In genomic region chr7:102066476-102066875, GRCh38 we compare ENCODE assay signal across 24 cellular contexts.
A peak's percentile ranks its signal among the peaks of the same experiment; 100 is the strongest.
DNase-seq lines count a peak whose midpoint lies in the region; ATAC-seq and TF ChIP-seq lines count a peak whose summit lies in the region.
"Had no signal": no experiment of that assay in that cellular context is flagged by ENCODE, and none has a peak within 500 bp of the region (broad histone marks: within the 10 kb centered on the region; RNA-seq: fewer than 3 reads in every experiment).

No MANE protein-coding gene starts in this region.

- intact Hi-C loops in dendritic cell treated with granulocyte-macrophage colony-stimulating factor and Interleukin-4, amounts not matched to agents 40 ng/mL and 50 ng/mL, for 4 days (cut with micrococcal nuclease): loop anchor here (10.0 kb wide), 1 partner anchor 68 kb away; no protein-coding TSS in a partner anchor
- intact Hi-C loops in posterior vena cava (cut with DNase I): no loop called here

- no peak overlapping the region for H3K9ac ChIP-seq in BLaER1 treated with 17β-estradiol and CSF1 and Interleukin-3, amounts not matched to agents 10 nM and 100 nM
- no peak overlapping the region for H3K9ac ChIP-seq in OCI-LY1 (ENCODE audit: low read length)

- DNase-seq in posterior vena cava (ENCODE audit: low spot score) (peak; percentile 61), osteoblast (ENCODE audit: insufficient read length, low spot score, missing footprints) (no peak), hypothalamus (lab: John Stamatoyannopoulos, UW) (no peak), NCI-H748 treated with DMSO at 0.1 percent for 48 hours (lab: John Stamatoyannopoulos, UW) (no peak)
- DNase-seq: Caco-2; CD8-positive, alpha-beta T cell; DMS 273 treated with DMSO at 0.1 percent for 48 hours; DMS79; IMR-90; KG1; MG63; NCI-H1105 treated with DMSO at 0.1 percent for 48 hours; NCI-H146; NCI-H1930; NCI-H446; NCI-H524 treated with DMSO at 0.1 percent for 48 hours; NCI-H82; RPMI8226; SHP77 treated with DMSO at 0.1 percent for 48 hours had no signal

- H3K79me2 ChIP-seq in OCI-LY1 (ENCODE audit: insufficient read depth, low read length): no peaks in the 10 kb centered on the region
- no peaks in the 10 kb centered on the region for H3K79me2 ChIP-seq in osteoblast (ENCODE audit: insufficient read depth, low read length)

- peaks cover 39% of the 10 kb centered on the region for H3K36me3 Mint-ChIP-seq in dendritic cell treated with granulocyte-macrophage colony-stimulating factor and Interleukin-4, amounts not matched to agents 40 ng/mL and 50 ng/mL, for 4 days (ENCODE audit: low read depth)

- no peaks in the 10 kb centered on the region for H3K27me3 ChIP-seq in BLaER1 treated with 17β-estradiol and CSF1 and Interleukin-3, amounts not matched to agents 10 nM and 100 nM
- H3K27me3 ChIP-seq in OCI-LY1 (ENCODE audit: insufficient read depth, low read length) (no peaks in the 10 kb centered on the region), osteoblast (ENCODE audit: insufficient read depth, low read length) (no peaks in the 10 kb centered on the region)
- H3K27me3 ChIP-seq: MG63 had no signal

- H3K9me2 ChIP-seq in OCI-LY1 (ENCODE audit: low read depth, low read length): no peaks in the 10 kb centered on the region

- peak overlapping the region in 6 of 11 experiments; percentile 4 to 34 (median 24); a peak in 5 of 22 replicates for H3K4me2 ChIP-seq in BLaER1 treated with 17β-estradiol and CSF1 and Interleukin-3, amounts not matched to agents 10 nM and 100 nM
- H3K4me2 ChIP-seq in OCI-LY1 (ENCODE audit: low read length) (no peak overlapping the region), osteoblast (ENCODE audit: insufficient read depth, low read length) (no peak overlapping the region)

- no peak overlapping the region for H2AFZ ChIP-seq in OCI-LY1 (ENCODE audit: low read length)
- H2AFZ ChIP-seq in osteoblast (ENCODE audit: low read length): no peak overlapping the region

- peak overlapping the region in 4 of 11 experiments; percentile 32 to 79 (median 36); a peak in 6 of 22 replicates for H3K27ac ChIP-seq in BLaER1 treated with 17β-estradiol and CSF1 and Interleukin-3, amounts not matched to agents 10 nM and 100 nM
- H3K27ac ChIP-seq in OCI-LY1 (ENCODE audit: low read depth, low read length, poor library complexity, severe bottlenecking) (peak overlapping the region; percentile 2), osteoblast (ENCODE audit: low read depth, low read length) (no peak overlapping the region)
- H3K27ac ChIP-seq: SK-N-MC had no signal

- peaks cover 5 to 59% (median 32%) of the 10 kb centered on the region in 11 experiments; a peak in 16 of 22 replicates for H4K20me1 ChIP-seq in BLaER1 treated with 17β-estradiol and CSF1 and Interleukin-3, amounts not matched to agents 10 nM and 100 nM
- H4K20me1 ChIP-seq in OCI-LY1 (ENCODE audit: insufficient read depth, low read length) (no peaks in the 10 kb centered on the region), osteoblast (ENCODE audit: insufficient read depth, low read length) (peaks cover 28% of the 10 kb centered on the region)

- peaks cover 46 to 62% (median 50%) of the 10 kb centered on the region in 10 experiments for H3K4me1 ChIP-seq in BLaER1 treated with 17β-estradiol and CSF1 and Interleukin-3, amounts not matched to agents 10 nM and 100 nM
- H3K4me1 ChIP-seq in OCI-LY1 (ENCODE audit: insufficient read depth, low read length, severe bottlenecking) (peaks cover 67% of the 10 kb centered on the region), osteoblast (ENCODE audit: insufficient read depth, low read length) (no peaks in the 10 kb centered on the region)

- H3K9me3 ChIP-seq in BLaER1 treated with 17β-estradiol and CSF1 and Interleukin-3, amounts not matched to agents 10 nM and 100 nM (replicated peaks in 1 of 11): peaks cover 10 to 24% (median 17%) of the 10 kb centered on the region in 11 experiments
- H3K9me3 ChIP-seq in OCI-LY1 (ENCODE audit: low read length) (no peaks in the 10 kb centered on the region; the same call in 1 of the 2 replicates), osteoblast (ENCODE audit: low read depth, low read length) (peaks cover under 1% of the 10 kb centered on the region)
- H3K9me3 ChIP-seq: Caco-2, MG63 had no signal

- H3K27me3 Mint-ChIP-seq in dendritic cell treated with granulocyte-macrophage colony-stimulating factor and Interleukin-4, amounts not matched to agents 40 ng/mL and 50 ng/mL, for 4 days: no peaks in the 10 kb centered on the region

- peaks cover 38% of the 10 kb centered on the region for H3K4me1 Mint-ChIP-seq in dendritic cell treated with granulocyte-macrophage colony-stimulating factor and Interleukin-4, amounts not matched to agents 40 ng/mL and 50 ng/mL, for 4 days (ENCODE audit: low read depth)

- H3K36me3 ChIP-seq in BLaER1 treated with 17β-estradiol and CSF1 and Interleukin-3, amounts not matched to agents 10 nM and 100 nM: peaks cover 34 to 58% (median 51%) of the 10 kb centered on the region in 11 experiments
- H3K36me3 ChIP-seq in OCI-LY1 (ENCODE audit: insufficient read depth, low read length) (peaks cover 42% of the 10 kb centered on the region), osteoblast (ENCODE audit: insufficient read depth, low read length) (peaks cover under 1% of the 10 kb centered on the region)
- H3K36me3 ChIP-seq: MG63 had no signal

- no peak for ATAC-seq in HG03378 (IDR thresholded peaks at IDR 0.05; ENCODE audit: unreplicated experiment)
- ATAC-seq: CD8-positive, alpha-beta T cell had no signal

- H3K4me3 ChIP-seq in BLaER1 treated with 17β-estradiol and CSF1 and Interleukin-3, amounts not matched to agents 10 nM and 100 nM: no peak overlapping the region
- H3K4me3 ChIP-seq in OCI-LY1 (ENCODE audit: low read depth, low read length, poor library complexity, severe bottlenecking) (no peak overlapping the region), osteoblast (ENCODE audit: insufficient read depth, low read length) (no peak overlapping the region)
- H3K4me3 ChIP-seq: MG63, SK-N-MC had no signal

- no peaks in the 10 kb centered on the region for H3K9me3 Mint-ChIP-seq in dendritic cell treated with granulocyte-macrophage colony-stimulating factor and Interleukin-4, amounts not matched to agents 40 ng/mL and 50 ng/mL, for 4 days

- no peak overlapping the region for H3K4me3 Mint-ChIP-seq in dendritic cell treated with granulocyte-macrophage colony-stimulating factor and Interleukin-4, amounts not matched to agents 40 ng/mL and 50 ng/mL, for 4 days
- H3K4me3 Mint-ChIP-seq: CD8-positive, alpha-beta T cell had no signal

- H3F3A ChIP-seq in OCI-LY1 (ENCODE audit: insufficient read depth, low read length): no peaks in the 10 kb centered on the region

- TF ChIP-seq CTCF in OCI-LY1 (IDR thresholded peaks at IDR 0.05; ENCODE audit: low read length) (no peak), osteoblast (IDR thresholded peaks at IDR 0.05; ENCODE audit: extremely low read depth, low read depth, low read length) (no peak)

- H3K27ac Mint-ChIP-seq in dendritic cell treated with granulocyte-macrophage colony-stimulating factor and Interleukin-4, amounts not matched to agents 40 ng/mL and 50 ng/mL, for 4 days: peak overlapping the region; percentile 81
- H3K27ac Mint-ChIP-seq: CD8-positive, alpha-beta T cell had no signal

Comparison
In these comparisons a context has a peak if more than half of its experiments do, and no peak if none do; other contexts are left out.
1. H3K4me2 ChIP-seq: peak in BLaER1 treated with 17β-estradiol and CSF1 and Interleukin-3, amounts not matched to agents 10 nM and 100 nM (6 of 11); none in OCI-LY1 (single experiment) and osteoblast (single experiment).